13 cellular contexts compared by ENCODE assay signal in the genomic region with DNA sequence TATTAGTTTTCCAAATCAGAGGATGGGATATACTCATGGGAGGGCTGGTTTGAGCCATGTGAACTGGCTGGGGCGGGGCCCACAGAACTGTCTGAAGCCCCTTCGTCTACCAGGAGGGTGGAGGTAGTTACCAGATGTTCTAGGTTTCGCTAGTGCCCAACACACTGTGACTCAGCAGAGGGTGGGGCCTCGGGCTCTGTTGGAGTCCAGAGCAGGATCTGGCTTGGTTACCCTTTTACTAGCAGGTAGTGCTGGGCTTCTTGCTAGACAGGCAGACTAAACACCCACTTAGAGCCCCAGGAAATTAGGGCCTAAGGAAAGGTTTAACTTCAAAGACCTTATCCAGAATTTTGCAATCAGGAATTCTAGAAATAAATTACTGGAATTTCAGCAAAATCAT. TPM values are rescaled to one million over a fixed set of nuclear protein-coding genes. Genes with fewer than 3 reads are reported as not detected.
DNase-seq lines count a peak whose midpoint lies in the region; FAIRE-seq and TF ChIP-seq lines count a peak whose summit lies in the region.
"Had no signal": no experiment of that assay in that cellular context is flagged by ENCODE, and none has a peak within 500 bp of the region (broad histone marks: within the 10 kb centered on the region; RNA-seq: fewer than 3 reads in every experiment).

No MANE protein-coding gene starts in this region.

- peak overlapping the region; percentile 46 for H3K4me2 ChIP-seq in MM.1S (ENCODE audit: low read depth, low read length)
- H3K4me2 ChIP-seq: GM23338 had no signal

- H3K36me3 Mint-ChIP-seq in progenitor cell of endocrine pancreas (ENCODE audit: insufficient read depth): no peaks in the 10 kb centered on the region
- H3K36me3 Mint-ChIP-seq in activated naive CD8-positive, alpha-beta T cell treated with anti-CD3 and anti-CD28 coated beads for 36 hours: no peaks in the 10 kb centered on the region
- H3K36me3 Mint-ChIP-seq: activated naive CD4-positive, alpha-beta T cell treated with anti-CD3 and anti-CD28 coated beads, Interleukin-2, amount 50 U/mL, for 72 hours had no signal

- peak overlapping the region; percentile 17; the same call in 1 of the 2 replicates for H2AFZ ChIP-seq in MM.1S (ENCODE audit: low read length)
- H2AFZ ChIP-seq: GM23338 had no signal

- H3F3A ChIP-seq in MM.1S (ENCODE audit: insufficient read depth, low read length): no peaks in the 10 kb centered on the region

- peak overlapping the region; percentile 68 for H3K27ac Mint-ChIP-seq in progenitor cell of endocrine pancreas
- no peak overlapping the region for H3K27ac Mint-ChIP-seq in activated naive CD8-positive, alpha-beta T cell treated with anti-CD3 and anti-CD28 coated beads for 36 hours
- H3K27ac Mint-ChIP-seq: activated naive CD4-positive, alpha-beta T cell treated with anti-CD3 and anti-CD28 coated beads, Interleukin-2, amount 50 U/mL, for 72 hours; GM23338 had no signal

- FAIRE-seq in GM19239 (lab: Jason Lieb, UNC) (peak; percentile 14), bronchial epithelial cell (lab: Jason Lieb, UNC) (no peak)
- FAIRE-seq: small intestine had no signal

- no peak overlapping the region; the same call in 1 of the 2 replicates for H3K27ac ChIP-seq in MM.1S (ENCODE audit: low read length)

- H3K4me3 ChIP-seq in MM.1S (ENCODE audit: low read length) (peak overlapping the region; percentile 17; the same call in 1 of the 2 replicates), bronchial epithelial cell (ENCODE audit: low read depth, low read length) (no peak overlapping the region)
- H3K4me3 ChIP-seq: GM23338 had no signal

- DNase-seq in GM19239 (ENCODE audit: insufficient read length, low spot score) (no peak), MM.1S (peak; percentile 56), bronchial epithelial cell (ENCODE audit: low read depth) (peak; percentile 46), progenitor cell of endocrine pancreas (ENCODE audit: low spot score, unreplicated experiment) (no peak)
- DNase-seq in activated naive CD4-positive, alpha-beta T cell treated with Interleukin-2 at 50 U/mL for 16 hours: no peak
- DNase-seq in stimulated activated CD4-positive, alpha-beta T cell treated with anti-CD3 and anti-CD28 coated beads, Interleukin-4, amount 100 ng/mL, for 24 hours: no peak
- no peak for DNase-seq in activated naive CD8-positive, alpha-beta T cell treated with anti-CD3 and anti-CD28 coated beads for 36 hours
- no peak for DNase-seq in activated CD8-positive, alpha-beta memory T cell treated with anti-CD3 and anti-CD28 coated beads, Interleukin-2, amount 50 U/mL, for 4 hours
- DNase-seq: activated CD4-positive, alpha-beta T cell treated with anti-CD3 and anti-CD28 coated beads, Interleukin-2, amount 50 U/mL, for 48 hours; small intestine had no signal

- TF ChIP-seq CTCF in MM.1S (IDR thresholded peaks at IDR 0.05; ENCODE audit: low read length): no peak
- no peak for TF ChIP-seq CTCF in bronchial epithelial cell (IDR thresholded peaks at IDR 0.05; ENCODE audit: insufficient read depth, low read length, severe bottlenecking)
- TF ChIP-seq CTCF in progenitor cell of endocrine pancreas (IDR thresholded peaks at IDR 0.05; ENCODE audit: unreplicated experiment): no peak

- no peak overlapping the region for H3K4me3 Mint-ChIP-seq in progenitor cell of endocrine pancreas (ENCODE audit: low read depth)
- no peak overlapping the region for H3K4me3 Mint-ChIP-seq in activated naive CD8-positive, alpha-beta T cell treated with anti-CD3 and anti-CD28 coated beads for 36 hours
- H3K4me3 Mint-ChIP-seq: GM23338 had no signal

- peaks cover 12% of the 10 kb centered on the region for H3K4me1 ChIP-seq in MM.1S (ENCODE audit: low read length)

- H3K36me3 ChIP-seq in MM.1S (replicated peaks; ENCODE audit: insufficient read depth, low read length) (no peaks in the 10 kb centered on the region), bronchial epithelial cell (ENCODE audit: control insufficient read depth, insufficient read depth, low read length) (no peaks in the 10 kb centered on the region)

- peaks cover 6% of the 10 kb centered on the region for H3K27me3 Mint-ChIP-seq in progenitor cell of endocrine pancreas
- no peaks in the 10 kb centered on the region for H3K27me3 Mint-ChIP-seq in activated naive CD8-positive, alpha-beta T cell treated with anti-CD3 and anti-CD28 coated beads for 36 hours

- no peaks in the 10 kb centered on the region for H3K9me2 ChIP-seq in MM.1S (replicated peaks; ENCODE audit: insufficient read depth, low read length)

- no peaks in the 10 kb centered on the region for H4K20me1 ChIP-seq in MM.1S (ENCODE audit: insufficient read depth, low read length)

- peaks cover 14% of the 10 kb centered on the region for H3K4me1 Mint-ChIP-seq in progenitor cell of endocrine pancreas (ENCODE audit: low read depth)
- peaks cover 2% of the 10 kb centered on the region for H3K4me1 Mint-ChIP-seq in activated naive CD8-positive, alpha-beta T cell treated with anti-CD3 and anti-CD28 coated beads for 36 hours

- no peaks in the 10 kb centered on the region for H3K9me3 ChIP-seq in MM.1S (replicated peaks; ENCODE audit: insufficient read depth, low read length)

- no peak overlapping the region for H3K9ac ChIP-seq in MM.1S (ENCODE audit: low read length)

- no peaks in the 10 kb centered on the region for H3K9me3 Mint-ChIP-seq in progenitor cell of endocrine pancreas (ENCODE audit: low read depth)
- H3K9me3 Mint-ChIP-seq in activated naive CD8-positive, alpha-beta T cell treated with anti-CD3 and anti-CD28 coated beads for 36 hours: no peaks in the 10 kb centered on the region
- H3K9me3 Mint-ChIP-seq: activated naive CD4-positive, alpha-beta T cell treated with anti-CD3 and anti-CD28 coated beads, Interleukin-2, amount 50 U/mL, for 72 hours; GM23338 had no signal

- no peaks in the 10 kb centered on the region for H3K27me3 ChIP-seq in MM.1S (replicated peaks; ENCODE audit: insufficient read depth, low read length)
- no peaks in the 10 kb centered on the region for H3K27me3 ChIP-seq in bronchial epithelial cell (ENCODE audit: control insufficient read depth, insufficient read depth, low read length)

- H3K79me2 ChIP-seq in MM.1S (ENCODE audit: low read length): no peaks in the 10 kb centered on the region

RNA-seq across cellular contexts. Expression of a gene that starts 56.2 kb away (rescaled TPM):
- total RNA-seq in bronchial epithelial cell: not detected in 2 replicates
- 17.8 and 19.7 TPM in 2 replicates for total RNA-seq in progenitor cell of endocrine pancreas
- not detected for total RNA-seq in activated naive CD8-positive, alpha-beta T cell treated with anti-CD3 and anti-CD28 coated beads for 36 hours
- total RNA-seq: activated naive CD4-positive, alpha-beta T cell treated with anti-CD3 and anti-CD28 coated beads, Interleukin-2, amount 50 U/mL, for 72 hours; myocyte had no signal

Comparison
In these comparisons a context has a peak if more than half of its experiments do, and no peak if none do; other contexts are left out.
1. DNase-seq: peak in MM.1S (single experiment) and bronchial epithelial cell (single experiment); none in GM19239 (single experiment), progenitor cell of endocrine pancreas (single experiment), activated naive CD4-positive, alpha-beta T cell treated with Interleukin-2 at 50 U/mL for 16 hours (single experiment), stimulated activated CD4-positive, alpha-beta T cell treated with anti-CD3 and anti-CD28 coated beads, Interleukin-4, amount 100 ng/mL, for 24 hours (single experiment), activated naive CD8-positive, alpha-beta T cell treated with anti-CD3 and anti-CD28 coated beads for 36 hours (single experiment) and activated CD8-positive, alpha-beta memory T cell treated with anti-CD3 and anti-CD28 coated beads, Interleukin-2, amount 50 U/mL, for 4 hours (single experiment).
2. RNA of a gene that starts 56.2 kb away (total RNA-seq): 17.8 to 19.7 TPM in progenitor cell of endocrine pancreas; not detected in bronchial epithelial cell and not detected in activated naive CD8-positive, alpha-beta T cell treated with anti-CD3 and anti-CD28 coated beads for 36 hours; every median in the first group is over 10 times any median in the second.